Comparison of ENCODE assay signal across 23 cellular contexts in the genomic region with DNA sequence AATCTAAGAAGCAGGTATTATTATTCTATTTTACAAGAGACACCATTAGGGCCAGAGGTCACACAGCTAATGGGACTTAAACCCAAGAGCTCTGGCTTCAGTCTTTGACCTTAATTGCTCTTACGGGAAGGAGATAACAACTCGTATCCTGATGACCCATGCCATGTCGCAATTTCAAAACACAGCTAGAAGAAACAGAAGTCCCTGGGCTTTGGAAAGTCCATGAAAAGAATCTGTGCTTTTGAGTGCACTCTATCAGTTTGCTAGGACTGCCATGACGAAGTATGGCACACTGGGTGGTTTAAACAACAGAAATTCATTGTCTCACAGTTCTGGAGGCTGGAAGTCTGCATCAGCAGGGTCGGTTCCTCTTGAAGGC.
DNase-seq lines count a peak whose midpoint lies in the region; ATAC-seq, FAIRE-seq and TF ChIP-seq lines count a peak whose summit lies in the region.
"Had no signal": no experiment of that assay in that cellular context is flagged by ENCODE, and none has a peak within 500 bp of the region (broad histone marks: within the 10 kb centered on the region; RNA-seq: fewer than 3 reads in every experiment).

No MANE protein-coding gene starts in this region.

- H3K4me3 ChIP-seq in SK-N-SH (ENCODE audit: low read depth in 2 of 2, low read length in 1 of 2), result no peak overlapping the region
- no peak overlapping the region for H3K4me3 ChIP-seq in NB4 (ENCODE audit: low read depth, low read length)
- H3K4me3 ChIP-seq in HepG2 (replicated peaks in 1 of 3; ENCODE audit: insufficient read depth in 1 of 3, low read depth in 2 of 3, low read length in 3 of 3), result peak overlapping the region in 2 of 3 experiments; percentile 38 to 39; a peak in 2 of 6 replicates
- H3K4me3 ChIP-seq in smooth muscle cell, result no peak overlapping the region
- H3K4me3 ChIP-seq in mesendoderm (ENCODE audit: low read length), result no peak overlapping the region
- H3K4me3 ChIP-seq: heart left ventricle, K562, testis had no signal

- TF ChIP-seq CTCF in SK-N-SH (IDR thresholded peaks at IDR 0.05), result no peak
- no peak for TF ChIP-seq CTCF in NB4 (IDR thresholded peaks at IDR 0.05; ENCODE audit: low read depth, low read length)
- TF ChIP-seq CTCF in HepG2 (CRISPR knock-in tag; IDR thresholded peaks at IDR 0.05), result no peak
- no peak for TF ChIP-seq CTCF in smooth muscle cell (IDR thresholded peaks at IDR 0.05; ENCODE audit: borderline replicate concordance, insufficient read depth, poor library complexity, severe bottlenecking)

- TF ChIP-seq EP300 in SK-N-SH (IDR thresholded peaks at IDR 0.05; ENCODE audit: borderline replicate concordance in 1 of 2, low read depth in 1 of 2, low read length in 1 of 2), result no peak
- peak; percentile 81 to 98; a peak in 3 of 4 replicates for TF ChIP-seq EP300 in HepG2 (IDR thresholded peaks at IDR 0.05; ENCODE audit: low read depth in 2 of 2, low read length in 2 of 2)
- TF ChIP-seq EP300 in HepG2 (CRISPR knock-in tag; IDR thresholded peaks at IDR 0.05; ENCODE audit: borderline replicate concordance), result peak; percentile 94

- TF ChIP-seq RAD21 in SK-N-SH (IDR thresholded peaks at IDR 0.05; ENCODE audit: low read length) (no peak), HepG2 (CRISPR knock-in tag; IDR thresholded peaks at IDR 0.05) (no peak)

- in situ Hi-C loops in HepG2 (cut with HindIII; ENCODE audit: extremely low pct_ligation_motif_present, low pct_unique_long_range_greater_than_20kb), result loop anchor here (25.0 kb wide), 1 partner anchor 510 kb away; no protein-coding TSS in a partner anchor

- H3K9me3 ChIP-seq in SK-N-SH (0 out of 2 replicates have a peak, but pooled peaks cover 3% of the 10 kb centered on the region), HepG2 (ENCODE audit: low read length) (no peaks in the 10 kb centered on the region), smooth muscle cell (replicated peaks; ENCODE audit: low read depth) (no peaks in the 10 kb centered on the region)
- H3K9me3 ChIP-seq: heart left ventricle, testis had no signal

- intact Hi-C loops in HepG2 (cut with micrococcal nuclease; ENCODE audit: unreplicated experiment), result loop anchor here (5.0 to 10.0 kb wide), 2 partner anchors 63 to 485 kb away; no protein-coding TSS in a partner anchor

- no TSS peak for BruUV-seq in HepG2 (replicated peaks; lab: Mats Ljungman, UMichigan)

- H2BK5ac ChIP-seq in mesendoderm (ENCODE audit: low read length), result no peak overlapping the region

- no peak overlapping the region for H3K4me2 ChIP-seq in SK-N-SH
- H3K4me2 ChIP-seq in HepG2 (ENCODE audit: low read depth, low read length), result peak overlapping the region; percentile 88
- H3K4me2 ChIP-seq in smooth muscle cell, result peak overlapping the region; percentile 7
- no peak overlapping the region for H3K4me2 ChIP-seq in mesendoderm (ENCODE audit: low read length)

- H3K9ac ChIP-seq in SK-N-SH, result no peak overlapping the region
- peak overlapping the region; percentile 77 for H3K9ac ChIP-seq in HepG2 (ENCODE audit: insufficient read depth, low read depth, low read length)
- H3K9ac ChIP-seq in smooth muscle cell (ENCODE audit: low read depth), result no peak overlapping the region
- H3K9ac ChIP-seq in mesendoderm (ENCODE audit: low read length), result no peak overlapping the region

- no peak overlapping the region for H3K23ac ChIP-seq in mesendoderm (ENCODE audit: low read length)

- TF ChIP-seq POLR2A in NB4 (IDR thresholded peaks at IDR 0.05; ENCODE audit: extremely low read depth, insufficient read length) (no peak), HepG2 (IDR thresholded peaks at IDR 0.05; ENCODE audit: insufficient read depth in 1 of 2, low read depth in 2 of 2, low read length in 2 of 2) (peak in 1 of 2 experiments; percentile 54; a peak in 2 of 4 replicates)

- no peaks in the 10 kb centered on the region for H3K9me2 ChIP-seq in SK-N-SH

- no peak overlapping the region for H2BK15ac ChIP-seq in mesendoderm (replicated peaks; ENCODE audit: low read depth)

- H3K56ac ChIP-seq in mesendoderm (ENCODE audit: low read length), result no peak overlapping the region

- no peak overlapping the region for H4K5ac ChIP-seq in mesendoderm (ENCODE audit: low read length)

- no peak overlapping the region for H3K4ac ChIP-seq in mesendoderm (ENCODE audit: low read depth, low read length)

- 26% methylated on average over 5 of the region's 5 CpGs for WGBS in SK-N-SH (ENCODE audit: low lambda C conversion rate)
- 0% methylated on average over 5 of the region's 5 CpGs for WGBS in HepG2 (ENCODE audit: low lambda C conversion rate)
- WGBS in smooth muscle cell (ENCODE audit: low lambda C conversion rate), result 22% methylated on average over 5 of the region's 5 CpGs
- WGBS in mesendoderm (ENCODE audit: extremely low coverage, insufficient coverage, low lambda C conversion rate), result no CpG with 5 or more reads among the region's 5 CpGs

- FAIRE-seq in HepG2 (lab: Jason Lieb, UNC), result peak; percentile 85
- FAIRE-seq: colon, endometrium, K562 had no signal

- no peak overlapping the region for H2BK120ac ChIP-seq in mesendoderm (ENCODE audit: low read depth, low read length)

- POLR2A ChIA-PET in SK-N-SH (lab: Yijun Ruan, JAX) (no interaction called here), HepG2 (lab: Yijun Ruan, JAX) (interaction anchor here (0.8 to 3.0 kb wide), 20 partner anchors 11 to 1206 kb away, joined by 3 to 112 read pairs (median 4); partner anchors contain the start of genes ANLN and STARD3NL)

- H3F3A ChIP-seq in SK-N-SH (replicated peaks; ENCODE audit: insufficient read depth) (no peaks in the 10 kb centered on the region), smooth muscle cell (ENCODE audit: low read depth) (no peaks in the 10 kb centered on the region)

- H3K18ac ChIP-seq in mesendoderm (ENCODE audit: low read length), result no peak overlapping the region

- H3K4me1 ChIP-seq in SK-N-SH (ENCODE audit: control insufficient read depth in 1 of 2, insufficient read depth in 2 of 2, low read depth in 1 of 2, low read length in 1 of 2) (peaks cover 0 to 8% of the 10 kb centered on the region in 2 experiments; a peak in 2 of 4 replicates), HepG2 (ENCODE audit: insufficient read depth, low read length) (peaks cover 55% of the 10 kb centered on the region), smooth muscle cell (ENCODE audit: low read depth) (peaks cover 17% of the 10 kb centered on the region), mesendoderm (ENCODE audit: control insufficient read depth, low read depth, low read length) (no peaks in the 10 kb centered on the region)
- H3K4me1 ChIP-seq: testis had no signal

- DNase-seq in SK-N-SH (no peak), NB4 (ENCODE audit: low read depth) (peak; percentile 59), HepG2 (ENCODE audit: low spot score) (peak; percentile 97), smooth muscle cell (lab: John Stamatoyannopoulos, UW; ENCODE audit: unreplicated experiment) (no peak), mesendoderm (no peak), ecto neural progenitor cell (ENCODE audit: low spot score) (no peak), activated gamma-delta T cell (lab: John Stamatoyannopoulos, UW) (no peak)
- DNase-seq: activated B cell treated with CpG ODN at 0.5 μM for 24 hours; activated CD8-positive, alpha-beta T cell treated with anti-CD3 and anti-CD28 coated beads for 36 hours; activated T-cell treated with anti-CD3 and anti-CD28 coated beads, Interleukin-2, amount 50 U/mL, for 4 hours; brain microvascular endothelial cell; CD8-positive, alpha-beta T cell; heart left ventricle; HFFc6; mammary epithelial cell; NCI-H446 treated with DMSO at 0.1 percent for 48 hours; Right ventricle myocardium superior; testis had no signal

- H3K79me2 ChIP-seq in SK-N-SH (ENCODE audit: insufficient read depth) (no peaks in the 10 kb centered on the region), HepG2 (ENCODE audit: insufficient read depth, low read length) (no peaks in the 10 kb centered on the region), smooth muscle cell (ENCODE audit: low read depth) (no peaks in the 10 kb centered on the region), mesendoderm (ENCODE audit: control insufficient read depth, insufficient read depth, low read length) (no peaks in the 10 kb centered on the region)

- H3K36me3 ChIP-seq in SK-N-SH (replicated peaks in 1 of 2; ENCODE audit: control insufficient read depth in 1 of 2, insufficient read depth in 2 of 2, low read length in 1 of 2) (no peaks in the 10 kb centered on the region), HepG2 (replicated peaks in 1 of 2; ENCODE audit: control insufficient read depth in 1 of 2, insufficient read depth in 2 of 2, low read length in 2 of 2) (no peaks in the 10 kb centered on the region), smooth muscle cell (ENCODE audit: low read depth) (no peaks in the 10 kb centered on the region), mesendoderm (ENCODE audit: control insufficient read depth, insufficient read depth, low read length) (no peaks in the 10 kb centered on the region)
- H3K36me3 ChIP-seq: brain microvascular endothelial cell, heart left ventricle had no signal

- no peak for ATAC-seq in SK-N-SH treated with all-trans-retinoic acid at 6 μM for 48 hours
- ATAC-seq in HepG2, result peak; percentile 75
- ATAC-seq: activated CD8-positive, alpha-beta T cell treated with anti-CD3 and anti-CD28 coated beads for 36 hours; activated T-cell treated with anti-CD3 and anti-CD28 coated beads, Interleukin-2, amount 50 U/mL, for 4 hours; CD8-positive, alpha-beta T cell; K562 had no signal

- H4K20me1 ChIP-seq in SK-N-SH (ENCODE audit: insufficient read depth) (no peaks in the 10 kb centered on the region), HepG2 (ENCODE audit: insufficient read depth, low read length) (no peaks in the 10 kb centered on the region), smooth muscle cell (ENCODE audit: low read depth) (no peaks in the 10 kb centered on the region)

- CTCF ChIA-PET in SK-N-SH (lab: Yijun Ruan, JAX), result interaction anchor here (2.3 to 7.8 kb wide), 5 partner anchors 11 to 531 kb away, joined by 6 to 241 read pairs (median 88); no protein-coding TSS in a partner anchor
- CTCF ChIA-PET in HepG2 (lab: Yijun Ruan, JAX; ENCODE audit: low intra/inter-chr PET ratio, low total read pairs), result no interaction called here

- H2AK5ac ChIP-seq in mesendoderm (ENCODE audit: low read length), result no peak overlapping the region

- no peaks in the 10 kb centered on the region for H3K79me1 ChIP-seq in mesendoderm (ENCODE audit: low read length)

- H3K27me3 ChIP-seq in SK-N-SH (ENCODE audit: insufficient read depth), result no peaks in the 10 kb centered on the region
- H3K27me3 ChIP-seq in HepG2 (ENCODE audit: control insufficient read depth in 1 of 2, insufficient read depth in 2 of 2, low read length in 2 of 2), result no peaks in the 10 kb centered on the region
- no peaks in the 10 kb centered on the region for H3K27me3 ChIP-seq in smooth muscle cell (ENCODE audit: low read depth)
- H3K27me3 ChIP-seq in mesendoderm (ENCODE audit: insufficient read depth, low read length, poor library complexity), result no peaks in the 10 kb centered on the region
- H3K27me3 ChIP-seq: brain microvascular endothelial cell, heart left ventricle, testis had no signal

- H2AFZ ChIP-seq in SK-N-SH (ENCODE audit: low read depth), result no peak overlapping the region
- no peak overlapping the region for H2AFZ ChIP-seq in HepG2 (ENCODE audit: low read length)
- no peak overlapping the region for H2AFZ ChIP-seq in smooth muscle cell (ENCODE audit: low read depth)

- no peak overlapping the region for H4K8ac ChIP-seq in mesendoderm (ENCODE audit: low read depth, low read length)

- no peak overlapping the region for H3K27ac ChIP-seq in SK-N-SH (ENCODE audit: low read depth in 2 of 2, low read length in 1 of 2)
- peak overlapping the region; percentile 99 for H3K27ac ChIP-seq in HepG2 (ENCODE audit: extremely low read length, insufficient read depth, low read length)
- H3K27ac ChIP-seq in smooth muscle cell (ENCODE audit: low read depth), result no peak overlapping the region
- no peak overlapping the region for H3K27ac ChIP-seq in mesendoderm (ENCODE audit: low read depth, low read length)
- H3K27ac ChIP-seq: brain microvascular endothelial cell, heart left ventricle, HL-60, testis had no signal

Comparison
In these comparisons a context has a peak if more than half of its experiments do, and no peak if none do; other contexts are left out.
1. DNase-seq: peak in NB4 (single experiment) and HepG2 (single experiment); none in SK-N-SH (single experiment), smooth muscle cell (single experiment), mesendoderm (single experiment), ecto neural progenitor cell (single experiment) and activated gamma-delta T cell (single experiment).
2. H3K4me2 ChIP-seq: peak in HepG2 (single experiment) and smooth muscle cell (single experiment); none in SK-N-SH (single experiment) and mesendoderm (single experiment).
3. H3K4me3 ChIP-seq: peak in HepG2 (2 of 3); none in SK-N-SH (0 of 2), NB4 (single experiment), smooth muscle cell (single experiment) and mesendoderm (single experiment).